Comparison of ENCODE assay signal across 34 cellular contexts in the genomic region with DNA sequence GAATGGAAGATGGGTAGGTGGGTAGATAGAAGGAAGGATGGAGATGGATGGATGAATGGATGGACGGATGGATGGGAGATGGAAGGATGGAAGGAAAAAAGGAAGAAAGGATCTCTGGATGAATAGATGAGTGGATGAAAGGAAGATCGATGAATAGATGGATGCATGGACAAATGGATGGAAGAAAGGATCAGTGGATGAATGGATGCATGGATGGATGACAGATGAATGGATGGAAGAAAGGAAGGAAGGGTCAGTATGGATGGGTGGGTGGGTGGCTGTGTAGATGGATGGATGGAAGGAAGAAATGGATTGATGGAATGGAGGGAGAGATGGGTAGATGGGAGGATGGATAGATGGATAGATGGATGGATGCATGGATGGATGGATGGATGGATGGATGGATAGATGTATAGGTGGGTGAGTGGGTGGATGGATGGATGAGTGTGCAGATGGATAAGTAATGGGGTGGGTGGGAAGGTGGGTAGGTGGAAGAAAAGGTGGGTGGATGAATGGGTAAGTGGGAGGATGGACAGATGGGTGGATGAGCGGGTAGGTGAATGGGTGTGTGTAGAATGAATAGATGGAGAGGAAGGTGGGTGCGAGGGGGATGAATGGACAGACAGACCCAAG. TPM values are rescaled to one million over a fixed set of nuclear protein-coding genes. Genes with fewer than 3 reads are reported as not detected.
"Had no signal": no experiment of that assay in that cellular context is flagged by ENCODE, and none has a peak within 500 bp of the region (broad histone marks: within the 10 kb centered on the region; RNA-seq: fewer than 3 reads in every experiment).

No MANE protein-coding gene starts in this region.

- H3K9ac ChIP-seq: parathyroid adenoma had no signal

- H3K9me3 ChIP-seq: neutrophil, ovary, psoas muscle, spleen, suprapubic skin, testis, tibial artery, transverse colon, upper lobe of right lung, vagina had no signal

- H3K27ac ChIP-seq: neutrophil, ovary, parathyroid adenoma, psoas muscle, skin epidermis, spleen, suprapubic skin, testis, tibial artery, transverse colon, upper lobe of right lung, vagina had no signal

- ATAC-seq: naive thymus-derived CD8-positive, alpha-beta T cell; natural killer cell treated with Interleukin-12 subunit alpha and Interleukin-12 subunit beta and Interleukin-15 and Interleukin-18, amount 100 ng/mL, for 72 hours; psoas muscle; right cardiac atrium; sciatic nerve; stimulated activated memory B cell treated with anti-CD40 and anti-IgM and Interleukin-4, amounts not matched to agents 10 μg/mL and 1 μg/mL and 100 μg/mL, for 72 hours; stimulated activated naive CD8-positive, alpha-beta T cell treated with anti-CD3 and anti-CD28 coated beads, Interleukin-15, amount 100 ng/mL, for 72 hours; stimulated activated naive CD8-positive, alpha-beta T cell treated with anti-CD3 and anti-CD28 coated beads, Interleukin-15, Interleukin-2, amounts not matched to agents 100 U/mL and 50 U/mL, for 24 hours; upper lobe of right lung had no signal

- H3K4me2 ChIP-seq: smooth muscle cell had no signal

- H3K27me3 ChIP-seq: neutrophil, ovary, spleen, suprapubic skin, testis, tibial artery, transverse colon, upper lobe of right lung, vagina had no signal

- H3K27me3 Mint-ChIP-seq: stimulated activated naive CD8-positive, alpha-beta T cell treated with anti-CD3 and anti-CD28 coated beads, Interleukin-15, amount 100 ng/mL, for 72 hours; type B pancreatic cell had no signal

- H3K36me3 ChIP-seq: neutrophil, ovary, spleen, suprapubic skin, tibial artery, transverse colon, upper lobe of right lung, vagina had no signal

- H3K36me3 Mint-ChIP-seq: naive thymus-derived CD8-positive, alpha-beta T cell; natural killer cell treated with Interleukin-12 subunit alpha and Interleukin-12 subunit beta and Interleukin-15 and Interleukin-18, amount 100 ng/mL, for 72 hours; stimulated activated memory B cell treated with anti-CD40 and anti-IgM and Interleukin-4, amounts not matched to agents 10 μg/mL and 1 μg/mL and 100 μg/mL, for 72 hours; type B pancreatic cell had no signal

- H3K4me1 ChIP-seq: parathyroid adenoma, spleen, suprapubic skin, testis, tibial artery, transverse colon, upper lobe of right lung had no signal

- H3K4me3 ChIP-seq: ovary, psoas muscle, skin epidermis, smooth muscle cell, spleen, suprapubic skin, testis, tibial artery, transverse colon, upper lobe of right lung, vagina had no signal

- DNase-seq: naive thymus-derived CD8-positive, alpha-beta T cell; nephron progenitor cell; nucleus accumbens; ovary; posterior cingulate gyrus; psoas muscle; spleen; stimulated activated CD4-positive, alpha-beta T cell treated with anti-CD3 and anti-CD28 coated beads, Interleukin-12 subunit alpha, Interleukin-12 subunit beta, amount 100 ng/mL, for 4 hours; stimulated activated CD4-positive, alpha-beta T cell treated with anti-CD3 and anti-CD28 coated beads, Interleukin-1b, Interleukin-23, amount 100 ng/mL, for 48 hours; stimulated activated CD4-positive, alpha-beta T cell treated with anti-CD3 and anti-CD28 coated beads, Interleukin-4, amount 100 ng/mL, for 1 hour; stimulated activated CD4-positive, alpha-beta T cell treated with anti-CD3 and anti-CD28 coated beads, Interleukin-4, amount 100 ng/mL, for 4 hours; stimulated activated CD8-positive, alpha-beta memory T cell treated with anti-CD3 and anti-CD28 coated beads, Interleukin-4, amount 100 ng/mL, for 48 hours; stimulated activated naive CD4-positive, alpha-beta T cell; stimulated activated naive CD8-positive, alpha-beta T cell treated with anti-CD3 and anti-CD28 coated beads, Interleukin-15, amount 100 ng/mL, for 72 hours; stimulated activated naive CD8-positive, alpha-beta T cell treated with anti-CD3 and anti-CD28 coated beads, Interleukin-15, Interleukin-2, amounts not matched to agents 100 U/mL and 50 U/mL, for 24 hours; substantia nigra; testis; tibial artery; transverse colon; upper lobe of right lung had no signal

- H2AFZ ChIP-seq: parathyroid adenoma had no signal

- H3K4me3 Mint-ChIP-seq: naive thymus-derived CD8-positive, alpha-beta T cell; natural killer cell treated with Interleukin-12 subunit alpha and Interleukin-12 subunit beta and Interleukin-15 and Interleukin-18, amount 100 ng/mL, for 72 hours; nephron progenitor cell; stimulated activated memory B cell treated with anti-CD40 and anti-IgM and Interleukin-4, amounts not matched to agents 10 μg/mL and 1 μg/mL and 100 μg/mL, for 72 hours; stimulated activated naive CD8-positive, alpha-beta T cell treated with anti-CD3 and anti-CD28 coated beads, Interleukin-15, amount 100 ng/mL, for 72 hours; type B pancreatic cell had no signal

- H3K4me1 Mint-ChIP-seq: naive thymus-derived CD8-positive, alpha-beta T cell; stimulated activated memory B cell treated with anti-CD40 and anti-IgM and Interleukin-4, amounts not matched to agents 10 μg/mL and 1 μg/mL and 100 μg/mL, for 72 hours; stimulated activated naive CD8-positive, alpha-beta T cell treated with anti-CD3 and anti-CD28 coated beads, Interleukin-15, amount 100 ng/mL, for 72 hours had no signal

- H3K79me2 ChIP-seq: parathyroid adenoma had no signal

- H3K9me3 Mint-ChIP-seq: naive thymus-derived CD8-positive, alpha-beta T cell; natural killer cell treated with Interleukin-12 subunit alpha and Interleukin-12 subunit beta and Interleukin-15 and Interleukin-18, amount 100 ng/mL, for 72 hours; nephron progenitor cell; neural crest cell; stimulated activated memory B cell treated with anti-CD40 and anti-IgM and Interleukin-4, amounts not matched to agents 10 μg/mL and 1 μg/mL and 100 μg/mL, for 72 hours; stimulated activated naive CD8-positive, alpha-beta T cell treated with anti-CD3 and anti-CD28 coated beads, Interleukin-15, amount 100 ng/mL, for 72 hours had no signal

- H3K27ac Mint-ChIP-seq: natural killer cell treated with Interleukin-12 subunit alpha and Interleukin-12 subunit beta and Interleukin-15 and Interleukin-18, amount 100 ng/mL, for 72 hours; nephron progenitor cell; progenitor cell of endocrine pancreas; stimulated activated memory B cell treated with anti-CD40 and anti-IgM and Interleukin-4, amounts not matched to agents 10 μg/mL and 1 μg/mL and 100 μg/mL, for 72 hours; stimulated activated naive CD8-positive, alpha-beta T cell treated with anti-CD3 and anti-CD28 coated beads, Interleukin-15, amount 100 ng/mL, for 72 hours; type B pancreatic cell had no signal

RNA-seq across cellular contexts. Expression of a gene that starts 14.6 kb away (rescaled TPM):
- total RNA-seq: naive thymus-derived CD8-positive, alpha-beta T cell; natural killer cell treated with Interleukin-12 subunit alpha and Interleukin-12 subunit beta and Interleukin-15 and Interleukin-18, amount 100 ng/mL, for 72 hours had no signal
- polyA plus RNA-seq: naive thymus-derived CD8-positive, alpha-beta T cell had no signal

RNA-seq across cellular contexts. Expression of a gene that starts 29.3 kb away (rescaled TPM):
- total RNA-seq: naive thymus-derived CD8-positive, alpha-beta T cell; sciatic nerve; urinary bladder; vagina had no signal
- polyA plus RNA-seq: naive thymus-derived CD8-positive, alpha-beta T cell; smooth muscle cell had no signal
